Comparison of ENCODE assay signal across 1 cellular context in genomic region chr15:78299302-78300102, GRCh38.
TF ChIP-seq lines count a peak whose summit lies in the region.

TSS of gene SKIC8 (minus strand) at chr15:78299609. CDS start at chr15:78295686, 3,923 bp downstream.

TF ChIP-seq in HepG2, 621 proteins besides CTCF, POLR2A, EP300 and RAD21 (continued from another document and continues in another):
- TF ChIP-seq ZNF800 (CRISPR knock-in tag; IDR thresholded peaks at IDR 0.05) = peak; percentile 80; the same call in 1 of the 2 replicates
- TF ChIP-seq SPEN (CRISPR knock-in tag; IDR thresholded peaks at IDR 0.05; ENCODE audit: low read depth) = peak; percentile 92
- peak; percentile 98 for TF ChIP-seq KAT8 (CRISPR knock-in tag; IDR thresholded peaks at IDR 0.05)
- TF ChIP-seq POLR2AphosphoS5 (IDR thresholded peaks at IDR 0.05; ENCODE audit: low read depth, low read length) = peak; percentile 83
- TF ChIP-seq SMAD3 (CRISPR knock-in tag; IDR thresholded peaks at IDR 0.05) = peak; percentile 48; the same call in 1 of the 2 replicates
- TF ChIP-seq ZBTB25 (CRISPR knock-in tag; IDR thresholded peaks at IDR 0.05) = peak; percentile 85
- TF ChIP-seq ATM (IDR thresholded peaks at IDR 0.05; ENCODE audit: borderline replicate concordance) = no peak
- TF ChIP-seq FOXP1 (IDR thresholded peaks at IDR 0.05) = no peak
- no peak for TF ChIP-seq FOXP1 (CRISPR knock-in tag; IDR thresholded peaks at IDR 0.05)
- no peak for TF ChIP-seq ZNF775 (CRISPR knock-in tag; IDR thresholded peaks at IDR 0.05; ENCODE audit: borderline replicate concordance)
- TF ChIP-seq FOXA1 (IDR thresholded peaks at IDR 0.05) = no peak
- peak; percentile 18; the same call in 1 of the 2 replicates for TF ChIP-seq FOXA1 (CRISPR knock-in tag; IDR thresholded peaks at IDR 0.05)
- no peak for TF ChIP-seq NPAS2 (CRISPR knock-in tag; IDR thresholded peaks at IDR 0.05; ENCODE audit: borderline replicate concordance)
- TF ChIP-seq MTA3 (CRISPR knock-in tag; IDR thresholded peaks at IDR 0.05) = no peak
- no peak for TF ChIP-seq PLSCR1 (CRISPR knock-in tag; IDR thresholded peaks at IDR 0.05; ENCODE audit: borderline replicate concordance)
- 0 out of 2 replicates have a peak, but pooled peaks have one; percentile 38 for TF ChIP-seq ZNF710 (CRISPR knock-in tag; IDR thresholded peaks at IDR 0.05; ENCODE audit: borderline replicate concordance)
- TF ChIP-seq RBFOX2 (IDR thresholded peaks at IDR 0.05; ENCODE audit: low read depth, low read length) = peak; percentile 94
- TF ChIP-seq SIX4 (CRISPR knock-in tag; IDR thresholded peaks at IDR 0.05) = no peak
- TF ChIP-seq ZNF468 (CRISPR knock-in tag; IDR thresholded peaks at IDR 0.05) = no peak
- TF ChIP-seq CEBPG (CRISPR knock-in tag; IDR thresholded peaks at IDR 0.05) = peak; percentile 71
- no peak for TF ChIP-seq ZNF567 (CRISPR knock-in tag; IDR thresholded peaks at IDR 0.05; ENCODE audit: borderline replicate concordance)
- TF ChIP-seq DMAP1 (CRISPR knock-in tag; IDR thresholded peaks at IDR 0.05) = peak; percentile 80; the same call in 1 of the 2 replicates
- peak; percentile 6; the same call in 1 of the 2 replicates for TF ChIP-seq ZFP36L1 (CRISPR knock-in tag; IDR thresholded peaks at IDR 0.05)
- TF ChIP-seq ZHX2 (IDR thresholded peaks at IDR 0.05; ENCODE audit: low read depth) = peak; percentile 63; the same call in 1 of the 2 replicates
- no peak for TF ChIP-seq ZHX2 (CRISPR knock-in tag; IDR thresholded peaks at IDR 0.05; ENCODE audit: borderline replicate concordance)
- TF ChIP-seq RXRA (CRISPR knock-in tag; IDR thresholded peaks at IDR 0.05) = peak; percentile 76
- TF ChIP-seq ZNF331 (CRISPR knock-in tag; IDR thresholded peaks at IDR 0.05) = peak; percentile 55; the same call in 1 of the 2 replicates
- no peak for TF ChIP-seq FLYWCH1 (CRISPR knock-in tag; IDR thresholded peaks at IDR 0.05)
- no peak for TF ChIP-seq ZNF619 (CRISPR knock-in tag; IDR thresholded peaks at IDR 0.05)
- no peak for TF ChIP-seq ELK4 (CRISPR knock-in tag; IDR thresholded peaks at IDR 0.05; ENCODE audit: borderline replicate concordance)
- TF ChIP-seq NCOA2 (CRISPR knock-in tag; IDR thresholded peaks at IDR 0.05) = peak; percentile 32; the same call in 1 of the 2 replicates
- 0 out of 2 replicates have a peak, but pooled peaks have one; percentile 55 for TF ChIP-seq SOX5 (CRISPR knock-in tag; IDR thresholded peaks at IDR 0.05; ENCODE audit: borderline replicate concordance)
- peak; percentile 74 for TF ChIP-seq KMT2A (CRISPR knock-in tag; IDR thresholded peaks at IDR 0.05)
- no peak for TF ChIP-seq MTERF4 (CRISPR knock-in tag; IDR thresholded peaks at IDR 0.05)
- TF ChIP-seq SP4 (CRISPR knock-in tag; IDR thresholded peaks at IDR 0.05) = peak; percentile 98
- TF ChIP-seq ZNF205 (CRISPR knock-in tag; IDR thresholded peaks at IDR 0.05) = peak; percentile 76
- TF ChIP-seq ZNF350 (CRISPR knock-in tag; IDR thresholded peaks at IDR 0.05; ENCODE audit: borderline replicate concordance, low read depth) = peak; percentile 86
- TF ChIP-seq CBX1 (IDR thresholded peaks at IDR 0.05; ENCODE audit: low read depth) = peak; percentile 52
- TF ChIP-seq SMC3 (IDR thresholded peaks at IDR 0.05; ENCODE audit: low read length) = no peak
- TF ChIP-seq JDP2 (CRISPR knock-in tag; IDR thresholded peaks at IDR 0.05; ENCODE audit: borderline replicate concordance) = no peak
- TF ChIP-seq ZMYM4 (CRISPR knock-in tag; IDR thresholded peaks at IDR 0.05) = peak; percentile 90; the same call in 1 of the 2 replicates
- peak; percentile 83 for TF ChIP-seq CEBPB (IDR thresholded peaks at IDR 0.05; ENCODE audit: borderline replicate concordance, low read depth, low read length)
- TF ChIP-seq ZNF281 (CRISPR knock-in tag; IDR thresholded peaks at IDR 0.05; ENCODE audit: borderline replicate concordance) = peak; percentile 8; the same call in 1 of the 2 replicates
- peak; percentile 61 for TF ChIP-seq HCFC1 (IDR thresholded peaks at IDR 0.05; ENCODE audit: low read depth, low read length)
